In the genomic region with DNA sequence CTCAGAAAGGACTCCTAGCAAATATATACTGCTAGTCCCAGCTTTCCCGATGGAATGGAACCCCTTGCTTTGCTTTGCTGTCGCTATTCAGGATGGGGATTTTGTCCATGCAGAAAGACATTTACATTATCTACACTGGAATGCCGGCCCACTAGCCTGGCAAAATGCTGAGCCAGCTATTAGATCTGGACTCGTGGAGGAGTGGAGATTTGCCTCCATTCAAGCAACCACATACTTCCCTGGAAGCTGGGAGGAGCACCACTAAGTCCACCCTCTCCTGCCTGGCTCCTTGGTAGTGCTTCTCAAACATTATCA, we compare ENCODE assay signal across 9 cellular contexts.
DNase-seq lines count a peak whose midpoint lies in the region; ATAC-seq lines count a peak whose summit lies in the region.
"Had no signal": no experiment of that assay in that cellular context is flagged by ENCODE, and none has a peak within 500 bp of the region (broad histone marks: within the 10 kb centered on the region; RNA-seq: fewer than 3 reads in every experiment).

No MANE protein-coding gene starts in this region.

- no peaks in the 10 kb centered on the region for H3K36me3 ChIP-seq in duodenal mucosa (ENCODE audit: control insufficient read depth in 1 of 2, insufficient read depth in 2 of 2, low read length in 2 of 2)

- H3K27ac ChIP-seq in duodenal mucosa (ENCODE audit: low read depth, low read length) (no peak overlapping the region), skin epidermis (peak overlapping the region in 13 of 21 experiments; percentile 22 to 84 (median 76))

- H3K4me1 ChIP-seq in duodenal mucosa (ENCODE audit: control insufficient read depth in 1 of 2, insufficient read depth in 2 of 2, low read length in 2 of 2): peaks cover 10 to 14% of the 10 kb centered on the region in 2 donors

- no peaks in the 10 kb centered on the region for H3K9me3 ChIP-seq in duodenal mucosa (ENCODE audit: control insufficient read depth in 1 of 2, low read length in 2 of 2)

- H3K9ac ChIP-seq in duodenal mucosa (ENCODE audit: low read depth in 1 of 2, low read length in 2 of 2): peak overlapping the region; percentile 38 to 70

- ATAC-seq in HG03354 (IDR thresholded peaks at IDR 0.05; ENCODE audit: poor library complexity, severe bottlenecking, unreplicated experiment) (no peak), HG02870 (IDR thresholded peaks at IDR 0.05; ENCODE audit: unreplicated experiment) (no peak)

- DNase-seq in DMS153 treated with DMSO at 0.1 percent for 48 hours (lab: John Stamatoyannopoulos, UW; ENCODE audit: unreplicated experiment) (peak; percentile 39), DMS153 (lab: John Stamatoyannopoulos, UW) (no peak), NCI-H69 (lab: John Stamatoyannopoulos, UW) (peak; percentile 48), NOMO-1 (lab: John Stamatoyannopoulos, UW; ENCODE audit: unreplicated experiment in 2 of 2) (no peak)
- DNase-seq: mesenchymal stem cell had no signal

- H3K4me3 ChIP-seq in duodenal mucosa (ENCODE audit: low read depth in 1 of 2, low read length in 2 of 2) (peak overlapping the region; percentile 55 to 60), skin epidermis (peak overlapping the region in 6 of 7 experiments; percentile 23 to 43 (median 30))

- no peaks in the 10 kb centered on the region for H3K27me3 ChIP-seq in duodenal mucosa (ENCODE audit: control insufficient read depth in 1 of 2, insufficient read depth in 2 of 2, low read length in 2 of 2)

Comparison
In these comparisons a context has a peak if more than half of its experiments do, and no peak if none do; other contexts are left out.
1. DNase-seq: peak in DMS153 treated with DMSO at 0.1 percent for 48 hours (single experiment) and NCI-H69 (single experiment); none in DMS153 (single experiment) and NOMO-1 (0 of 2).